ENCODE assay signal across 23 cellular contexts in the genomic region with DNA sequence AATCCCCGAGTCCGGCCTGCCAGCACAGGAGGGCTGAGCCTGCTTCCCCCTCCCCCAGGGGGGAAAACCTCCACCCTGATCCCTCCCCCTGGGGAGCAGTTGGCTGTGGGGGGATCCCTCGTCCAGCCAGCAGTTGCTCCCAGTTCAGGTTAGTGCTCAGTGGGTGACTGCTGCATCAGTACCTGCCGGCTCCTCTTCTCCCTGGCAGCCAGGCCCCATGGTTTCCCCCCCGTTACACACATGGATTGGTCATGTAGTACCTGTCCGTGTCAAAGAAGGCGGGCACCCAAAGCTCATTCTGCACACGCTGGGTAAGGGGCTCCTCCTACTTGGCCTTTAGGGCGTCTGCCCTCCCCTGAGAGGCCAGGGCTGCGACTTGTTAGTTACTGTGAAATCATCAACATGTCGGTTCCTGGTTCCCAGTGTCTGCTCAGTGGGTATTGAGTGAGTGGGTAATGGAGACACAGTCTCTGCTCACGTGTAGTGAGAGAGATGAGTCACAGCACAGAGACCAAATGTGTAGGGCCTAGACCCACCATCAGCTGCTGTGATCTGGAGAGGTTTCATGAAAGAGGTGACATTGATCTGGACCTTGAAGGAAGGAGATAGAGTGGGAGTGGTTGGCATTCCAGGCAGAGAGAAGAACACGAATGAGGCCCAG. TPM values are rescaled to one million over a fixed set of nuclear protein-coding genes. Genes with fewer than 3 reads are reported as not detected.
A peak's percentile ranks its signal among the peaks of the same experiment; 100 is the strongest.
DNase-seq lines count a peak whose midpoint lies in the region; ATAC-seq, FAIRE-seq and TF ChIP-seq lines count a peak whose summit lies in the region.
"Had no signal": no experiment of that assay in that cellular context is flagged by ENCODE, and none has a peak within 500 bp of the region (broad histone marks: within the 10 kb centered on the region; RNA-seq: fewer than 3 reads in every experiment).

No MANE protein-coding gene starts in this region.

- no peak overlapping the region for H3K4me3 ChIP-seq in CD4-positive, CD25-positive, alpha-beta regulatory T cell (ENCODE audit: low read depth, low read length)
- no peak overlapping the region for H3K4me3 ChIP-seq in kidney (ENCODE audit: low read length in 2 of 2)
- H3K4me3 ChIP-seq: esophagus squamous epithelium, PC-9, right lobe of liver, SJSA1 had no signal

- POLR2A ChIA-PET in RWPE1 (lab: Yijun Ruan, JAX; ENCODE audit: low non-redundant PET): no interaction called here

- peaks cover 6% of the 10 kb centered on the region for H3K4me1 ChIP-seq in CD4-positive, CD25-positive, alpha-beta regulatory T cell (ENCODE audit: control insufficient read depth, insufficient read depth, low read length, poor library complexity, severe bottlenecking)
- H3K4me1 ChIP-seq in kidney (ENCODE audit: control insufficient read depth in 1 of 2, insufficient read depth in 1 of 2, low read depth in 1 of 2, low read length in 2 of 2): no peaks in the 10 kb centered on the region
- H3K4me1 ChIP-seq: right lobe of liver, SJSA1 had no signal

- intact Hi-C loops in kidney (cut with DNase I): no loop called here

- H3K36me3 ChIP-seq in CD4-positive, CD25-positive, alpha-beta regulatory T cell (ENCODE audit: control insufficient read depth, insufficient read depth, low read length): peaks cover 90% of the 10 kb centered on the region
- peaks cover 39 to 40% of the 10 kb centered on the region in 2 donors for H3K36me3 ChIP-seq in kidney (ENCODE audit: control insufficient read depth in 1 of 2, insufficient read depth in 2 of 2, low read length in 2 of 2)

- TF ChIP-seq CTCF in GM10266 (IDR thresholded peaks at IDR 0.05; ENCODE audit: control insufficient read depth, insufficient read depth, low read depth, missing control alignments) (no peak), RWPE1 (conservative IDR thresholded peaks at IDR 0.05; ENCODE audit: low read depth) (no peak), kidney (IDR thresholded peaks at IDR 0.05; ENCODE audit: borderline replicate concordance, extremely low read depth, insufficient read depth) (no peak)

- peak in 1 of 2 donors; percentile 22 for ATAC-seq in CD4-positive, CD25-positive, alpha-beta regulatory T cell (ENCODE audit: low read depth in 2 of 2)
- no peak for ATAC-seq in GM19467 (IDR thresholded peaks at IDR 0.05; ENCODE audit: unreplicated experiment)
- ATAC-seq: left ventricle myocardium superior had no signal

- CTCF ChIA-PET in RWPE1 (lab: Yijun Ruan, JAX): no interaction called here

- no peak overlapping the region for H3K9ac ChIP-seq in kidney (ENCODE audit: low read length in 2 of 2)

- no peaks in the 10 kb centered on the region for H3K9me3 ChIP-seq in CD4-positive, CD25-positive, alpha-beta regulatory T cell (ENCODE audit: control insufficient read depth in 2 of 2, low read length in 2 of 2)
- H3K9me3 ChIP-seq in kidney (ENCODE audit: control insufficient read depth in 1 of 2, low read length in 2 of 2): no peaks in the 10 kb centered on the region
- H3K9me3 ChIP-seq: esophagus squamous epithelium, right lobe of liver, SJSA1 had no signal

- H3K9me3 Mint-ChIP-seq in CD4-positive, CD25-positive, alpha-beta regulatory T cell: no peaks in the 10 kb centered on the region

- H3K27ac Mint-ChIP-seq in CD4-positive, CD25-positive, alpha-beta regulatory T cell: peak overlapping the region in 2 of 3 donors; percentile 5 to 65

- no peak for DNase-seq in CD4-positive, CD25-positive, alpha-beta regulatory T cell
- peak; percentile 51 for DNase-seq in GM10266 (ENCODE audit: extremely low spot score)
- DNase-seq in RWPE1 (ENCODE audit: low spot score): no peak
- peak; percentile 40 for DNase-seq in myocyte (ENCODE audit: low read depth)
- DNase-seq in kidney: no peak
- DNase-seq in T-helper 1 cell: no peak
- DNase-seq: activated CD4-positive, alpha-beta T cell treated with anti-CD3 and anti-CD28 coated beads for 1 hour; amniotic stem cell; central memory CD4-positive, alpha-beta T cell; COR-L47; effector CD4-positive, alpha-beta T cell; esophagus squamous epithelium; left ventricle myocardium superior; NCI-H1105 treated with DMSO at 0.1 percent for 48 hours; NCI-H748 treated with DMSO at 0.1 percent for 48 hours; occipital lobe; PC-9; right lobe of liver had no signal

- H3K27me3 Mint-ChIP-seq in CD4-positive, CD25-positive, alpha-beta regulatory T cell: no peaks in the 10 kb centered on the region

- FAIRE-seq in kidney (lab: Jason Lieb, UNC): no peak
- FAIRE-seq: HTR-8/SVneo had no signal

- H3K4me3 Mint-ChIP-seq in CD4-positive, CD25-positive, alpha-beta regulatory T cell: peak overlapping the region in 1 of 4 donors; percentile 70

- H3K4me1 Mint-ChIP-seq in CD4-positive, CD25-positive, alpha-beta regulatory T cell: peaks cover 10 to 60% (median 29%) of the 10 kb centered on the region in 4 donors

- peaks cover 48% of the 10 kb centered on the region for H3K36me3 Mint-ChIP-seq in CD4-positive, CD25-positive, alpha-beta regulatory T cell

- no peak overlapping the region for H3K27ac ChIP-seq in CD4-positive, CD25-positive, alpha-beta regulatory T cell (ENCODE audit: insufficient read depth, low read length, poor library complexity, severe bottlenecking)
- 0 out of 2 replicates have a peak overlapping the region, but pooled peaks have one; percentile 11 for H3K27ac ChIP-seq in RWPE1
- no peak overlapping the region for H3K27ac ChIP-seq in kidney (ENCODE audit: low read depth in 2 of 2, low read length in 2 of 2)
- H3K27ac ChIP-seq: PC-9, right lobe of liver, SJSA1 had no signal

- no peaks in the 10 kb centered on the region for H3K27me3 ChIP-seq in CD4-positive, CD25-positive, alpha-beta regulatory T cell (ENCODE audit: control insufficient read depth, insufficient read depth, low read length)
- H3K27me3 ChIP-seq: esophagus squamous epithelium, right lobe of liver, SJSA1 had no signal

RNA-seq across cellular contexts. Expression of gene NECAP2, which starts 11.5 kb away (rescaled TPM):
- 147 TPM for total RNA-seq in CD4-positive, CD25-positive, alpha-beta regulatory T cell
- 100 to 1,000 TPM; 276 to 323 (median 303) TPM for polyA plus RNA-seq in CD4-positive, CD25-positive, alpha-beta regulatory T cell
- total RNA-seq in myocyte (21.4 and 26.5 TPM in 2 replicates), kidney (57.4 TPM)
- 50.7 TPM for polyA plus RNA-seq in myocyte (2012)
- 49.9 TPM for polyA plus RNA-seq in kidney (ENCODE audit: insufficient read depth, low read depth, low replicate concordance)

RNA-seq across cellular contexts. Expression of gene SPATA21, which starts 14.8 kb away (rescaled TPM):
- total RNA-seq in CD4-positive, CD25-positive, alpha-beta regulatory T cell: not detected
- not detected for polyA plus RNA-seq in CD4-positive, CD25-positive, alpha-beta regulatory T cell
- total RNA-seq in myocyte (not detected in 2 replicates), kidney (not detected)
- polyA plus RNA-seq in myocyte (2012): not detected
- not detected for polyA plus RNA-seq in kidney (ENCODE audit: insufficient read depth, low read depth, low replicate concordance)
- total RNA-seq: esophagus squamous epithelium, left ventricle myocardium superior, LHCN-M2, occipital lobe, PC-9, SJSA1, urinary bladder had no signal

Comparison
In these comparisons a context has a peak if more than half of its experiments do, and no peak if none do; other contexts are left out.
1. DNase-seq: peak in GM10266 (single experiment) and myocyte (single experiment); none in CD4-positive, CD25-positive, alpha-beta regulatory T cell (0 of 3), RWPE1 (single experiment), kidney (single experiment) and T-helper 1 cell (0 of 5).